ENCODE assay signal across 8 cellular contexts in the genomic region with DNA sequence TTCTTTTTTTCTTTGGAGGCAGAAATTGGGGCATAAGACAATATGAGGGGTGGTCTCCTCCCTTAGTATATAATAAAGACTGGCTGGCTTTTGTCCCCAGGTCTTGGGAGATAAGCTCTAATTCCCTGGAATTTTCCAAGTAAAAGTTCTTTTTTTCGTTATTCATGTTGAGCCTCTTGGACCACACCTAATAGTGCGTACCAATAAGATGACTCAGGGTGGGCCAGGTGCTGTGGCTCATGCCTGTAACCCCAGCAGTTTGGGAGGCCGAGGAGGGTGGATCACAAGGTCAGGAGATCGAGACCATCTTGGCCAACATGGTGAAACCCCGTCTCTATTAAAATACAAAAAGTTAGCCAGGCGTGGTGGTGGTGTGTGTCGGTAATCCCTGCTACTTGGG.
DNase-seq lines count a peak whose midpoint lies in the region; ATAC-seq, FAIRE-seq and TF ChIP-seq lines count a peak whose summit lies in the region.
"Not testable (repeated sequence)": the region's sequence is repeated elsewhere in the genome, so short reads cannot be mapped to it uniquely, and the experiment has no call there.

No MANE protein-coding gene starts in this region.

- H2AK9ac ChIP-seq in IMR-90 (replicated peaks; ENCODE audit: low read depth, low read length, poor library complexity) = not testable (repeated sequence)

- in situ Hi-C loops in IMR-90 (cut with MboI; ENCODE audit: low sequenced_read_pairs) = loop anchor here (25.0 kb wide), 2 partner anchors 963 to 1438 kb away; no protein-coding TSS in a partner anchor

- H3K27ac Mint-ChIP-seq in Calu3 (ENCODE audit: unreplicated experiment) (peak overlapping the region; percentile 82), chondrocyte (ENCODE audit: unreplicated experiment) (peak overlapping the region; percentile 73), osteocyte (ENCODE audit: unreplicated experiment) (peak overlapping the region; percentile 77)
- H3K27ac Mint-ChIP-seq in astrocyte (ENCODE audit: unreplicated experiment) = not testable (repeated sequence)

- H4K91ac ChIP-seq in IMR-90 (ENCODE audit: insufficient read depth, low read depth, low read length) = peak overlapping the region; percentile 78

- TF ChIP-seq POLR2A in IMR-90 (IDR thresholded peaks at IDR 0.05; ENCODE audit: low read depth, low read length) = not testable (repeated sequence)

- not testable (repeated sequence) for H3K23ac ChIP-seq in IMR-90 (ENCODE audit: low read depth, low read length)

- H3K14ac ChIP-seq in IMR-90 (replicated peaks; ENCODE audit: low read depth, low read length) = not testable (repeated sequence)

- not testable (repeated sequence) for H3K27me3 Mint-ChIP-seq in Calu3 (ENCODE audit: unreplicated experiment); astrocyte (ENCODE audit: low read depth, unreplicated experiment); chondrocyte (ENCODE audit: low read depth); osteocyte (ENCODE audit: unreplicated experiment)

- H3K9me3 ChIP-seq in HEK293 (ENCODE audit: control insufficient read depth, insufficient read depth, low read depth, low read length); IMR-90 (ENCODE audit: control insufficient read depth, insufficient read depth, low read length); RWPE2 (ENCODE audit: severe bottlenecking); astrocyte (ENCODE audit: insufficient read depth, low read depth, low read length): not testable (repeated sequence)

- H3K4me3 Mint-ChIP-seq in Calu3 (ENCODE audit: low read depth, unreplicated experiment) = peak overlapping the region; percentile 11
- not testable (repeated sequence) for H3K4me3 Mint-ChIP-seq in astrocyte (ENCODE audit: unreplicated experiment); chondrocyte (ENCODE audit: unreplicated experiment); osteocyte (ENCODE audit: unreplicated experiment)

- H3K36me3 Mint-ChIP-seq in Calu3 (ENCODE audit: insufficient read depth, unreplicated experiment) = peaks cover 32% of the 10 kb centered on the region
- not testable (repeated sequence) for H3K36me3 Mint-ChIP-seq in astrocyte (ENCODE audit: low read depth, unreplicated experiment); chondrocyte (ENCODE audit: low read depth); osteocyte (ENCODE audit: unreplicated experiment)

- intact Hi-C loops in Calu3 (cut with micrococcal nuclease; ENCODE audit: unreplicated experiment) = not testable (repeated sequence)
- intact Hi-C loops in IMR-90 (cut with micrococcal nuclease) = loop anchor here (10.0 kb wide), 1 partner anchor 65 kb away; no protein-coding TSS in a partner anchor

- 0 out of 3 replicates have a peak overlapping the region, but pooled peaks have one; percentile 23 for H2BK15ac ChIP-seq in IMR-90 (ENCODE audit: low read depth, low read length)

- not testable (repeated sequence) for ATAC-seq in IMR-90 (ENCODE audit: low read depth)
- peak; percentile 52 for ATAC-seq in RWPE2 (ENCODE audit: low read depth)

- H3K9me3 Mint-ChIP-seq in Calu3 (ENCODE audit: low read depth, unreplicated experiment); astrocyte (ENCODE audit: unreplicated experiment); chondrocyte (ENCODE audit: low read depth); osteocyte (ENCODE audit: unreplicated experiment): not testable (repeated sequence)

- FAIRE-seq in astrocyte (lab: Jason Lieb, UNC) = not testable (repeated sequence)

- H3K27ac ChIP-seq in HEK293 (ENCODE audit: extremely low read depth, low read depth, low read length); IMR-90 (ENCODE audit: insufficient read depth, low read length): not testable (repeated sequence)
- H3K27ac ChIP-seq in RWPE2 (ENCODE audit: poor library complexity, severe bottlenecking) (peak overlapping the region; percentile 64), astrocyte (ENCODE audit: low read depth, low read length) (peak overlapping the region; percentile 64)

- peak overlapping the region in 1 of 2 experiments; percentile 35; a peak in 1 of 4 replicates for H4K8ac ChIP-seq in IMR-90 (ENCODE audit: low read depth in 2 of 2, low read length in 2 of 2)

- not testable (repeated sequence) for H3K27me3 ChIP-seq in IMR-90 (ENCODE audit: control insufficient read depth, insufficient read depth, low read length); RWPE2 (ENCODE audit: insufficient read depth, poor library complexity, severe bottlenecking); astrocyte (ENCODE audit: insufficient read depth, low read length)

- H4K20me1 ChIP-seq in IMR-90 (ENCODE audit: insufficient read depth, low read length); astrocyte (ENCODE audit: insufficient read depth, low read length): not testable (repeated sequence)

- H2BK5ac ChIP-seq in IMR-90 (ENCODE audit: low read depth, low read length, poor library complexity, severe bottlenecking) = peak overlapping the region; percentile 66

- H3K79me2 ChIP-seq in astrocyte (ENCODE audit: insufficient read depth, low read length) = not testable (repeated sequence)

- WGBS in IMR-90 (ENCODE audit: extremely low coverage in 2 of 2, insufficient read length in 1 of 2), 2 experiments = no CpG with 5 or more reads among the region's 7 CpGs

- H3K4ac ChIP-seq in IMR-90 (ENCODE audit: low read depth, low read length) = peak overlapping the region; percentile 84

- H3K4me3 ChIP-seq in HEK293 (ENCODE audit: low read depth, low read length); IMR-90 (ENCODE audit: insufficient read depth, low read depth, low read length); RWPE2 (ENCODE audit: severe bottlenecking); astrocyte (ENCODE audit: insufficient read depth, low read depth, low read length): not testable (repeated sequence)

- not testable (repeated sequence) for H3K4me2 ChIP-seq in IMR-90 (ENCODE audit: low read depth, low read length); astrocyte (ENCODE audit: low read length)

- H3K4me1 Mint-ChIP-seq in Calu3 (ENCODE audit: low read depth, unreplicated experiment) (peaks cover 66% of the 10 kb centered on the region), astrocyte (ENCODE audit: low read depth, unreplicated experiment) (peaks cover 15% of the 10 kb centered on the region), chondrocyte (ENCODE audit: low read depth) (peaks cover 30% of the 10 kb centered on the region), osteocyte (ENCODE audit: unreplicated experiment) (peaks cover 41% of the 10 kb centered on the region)

- not testable (repeated sequence) for BruUV-seq in Calu3 (replicated peaks; lab: Mats Ljungman, UMichigan); IMR-90 (replicated peaks; lab: Mats Ljungman, UMichigan)

- CTCF ChIA-PET in Calu3 (lab: Charles Lee) = interaction anchor here (0.6 kb wide), 1 partner anchor 9 kb away, joined by 3 read pairs; no protein-coding TSS in a partner anchor
- CTCF ChIA-PET in HEK293 (lab: Yijun Ruan, JAX) = interaction anchor here (1.3 to 1.5 kb wide), 2 partner anchors 16 to 21 kb away, joined by 3 to 5 read pairs; no protein-coding TSS in a partner anchor
- CTCF ChIA-PET in IMR-90 (lab: Yijun Ruan, JAX) = not testable (repeated sequence)

- H2BK20ac ChIP-seq in IMR-90 (ENCODE audit: low read depth, low read length) = peak overlapping the region; percentile 27; the same call in 1 of the 2 replicates

- H3K9ac ChIP-seq in IMR-90 (ENCODE audit: low read depth, low read length); astrocyte (ENCODE audit: low read length): not testable (repeated sequence)

- POLR2A ChIA-PET in HEK293 (lab: Yijun Ruan, JAX); IMR-90 (lab: Charles Lee; ENCODE audit: unreplicated experiment): not testable (repeated sequence)

- not testable (repeated sequence) for H3K18ac ChIP-seq in IMR-90 (ENCODE audit: low read depth, low read length)

- not testable (repeated sequence) for H4K5ac ChIP-seq in IMR-90 (ENCODE audit: low read depth, low read length)

- not testable (repeated sequence) for H2AK5ac ChIP-seq in IMR-90 (ENCODE audit: low read depth, low read length)

- TF ChIP-seq RAD21 in IMR-90 (IDR thresholded peaks at IDR 0.05; ENCODE audit: low read length) = not testable (repeated sequence)

- peak; percentile 48 for DNase-seq in A172 (ENCODE audit: low spot score)
- DNase-seq in Calu3; IMR-90; RWPE2 (ENCODE audit: low spot score); astrocyte (ENCODE audit: low read depth); chondrocyte (ENCODE audit: low spot score); osteocyte (ENCODE audit: extremely low spot score, unreplicated experiment): not testable (repeated sequence)

- H3K56ac ChIP-seq in IMR-90 (ENCODE audit: extremely low read depth, insufficient read depth, low read length) = not testable (repeated sequence)

- not testable (repeated sequence) for TF ChIP-seq CTCF in Calu3 (IDR thresholded peaks at IDR 0.05; ENCODE audit: unreplicated experiment); HEK293 (tag by site-specific recombination; IDR thresholded peaks at IDR 0.05); IMR-90 (conservative IDR thresholded peaks at IDR 0.05; ENCODE audit: low read depth, low read length); RWPE2 (IDR thresholded peaks at IDR 0.05; ENCODE audit: poor library complexity, severe bottlenecking); astrocyte (IDR thresholded peaks at IDR 0.05; ENCODE audit: insufficient read depth, low read depth, low read length); chondrocyte (IDR thresholded peaks at IDR 0.05); osteocyte (IDR thresholded peaks at IDR 0.05)

- not testable (repeated sequence) for H2BK120ac ChIP-seq in IMR-90 (ENCODE audit: low read depth, low read length)

- dilution Hi-C loops in IMR-90 (cut with HindIII; ENCODE audit: low sequenced_read_pairs, unreplicated experiment) = not testable (repeated sequence)

- not testable (repeated sequence) for H3K79me1 ChIP-seq in IMR-90 (ENCODE audit: low read depth in 1 of 2, low read length in 2 of 2)

- H3K36me3 ChIP-seq in HEK293 (ENCODE audit: control insufficient read depth in 2 of 2, insufficient read depth in 1 of 2, low read length in 2 of 2); IMR-90 (ENCODE audit: control insufficient read depth, insufficient read depth, low read length); RWPE2 (ENCODE audit: low read depth); astrocyte (ENCODE audit: insufficient read depth, low read length): not testable (repeated sequence)

- not testable (repeated sequence) for H2AFZ ChIP-seq in IMR-90 (replicated peaks; ENCODE audit: low read length, poor library complexity); astrocyte (ENCODE audit: low read depth, low read length)

- not testable (repeated sequence) for H3K4me1 ChIP-seq in HEK293 (ENCODE audit: control insufficient read depth, insufficient read depth, low read length)
- H3K4me1 ChIP-seq in IMR-90 (ENCODE audit: control insufficient read depth, insufficient read depth, low read length) (peaks cover 11% of the 10 kb centered on the region), RWPE2 (ENCODE audit: insufficient read depth, poor library complexity, severe bottlenecking) (peaks cover 31% of the 10 kb centered on the region), astrocyte (ENCODE audit: insufficient read depth, low read length) (peaks cover 18% of the 10 kb centered on the region)

- not testable (repeated sequence) for H3K9me1 ChIP-seq in IMR-90 (ENCODE audit: insufficient read depth, low read length)
